ENCODE assay signal across 3 cellular contexts in the genomic region with DNA sequence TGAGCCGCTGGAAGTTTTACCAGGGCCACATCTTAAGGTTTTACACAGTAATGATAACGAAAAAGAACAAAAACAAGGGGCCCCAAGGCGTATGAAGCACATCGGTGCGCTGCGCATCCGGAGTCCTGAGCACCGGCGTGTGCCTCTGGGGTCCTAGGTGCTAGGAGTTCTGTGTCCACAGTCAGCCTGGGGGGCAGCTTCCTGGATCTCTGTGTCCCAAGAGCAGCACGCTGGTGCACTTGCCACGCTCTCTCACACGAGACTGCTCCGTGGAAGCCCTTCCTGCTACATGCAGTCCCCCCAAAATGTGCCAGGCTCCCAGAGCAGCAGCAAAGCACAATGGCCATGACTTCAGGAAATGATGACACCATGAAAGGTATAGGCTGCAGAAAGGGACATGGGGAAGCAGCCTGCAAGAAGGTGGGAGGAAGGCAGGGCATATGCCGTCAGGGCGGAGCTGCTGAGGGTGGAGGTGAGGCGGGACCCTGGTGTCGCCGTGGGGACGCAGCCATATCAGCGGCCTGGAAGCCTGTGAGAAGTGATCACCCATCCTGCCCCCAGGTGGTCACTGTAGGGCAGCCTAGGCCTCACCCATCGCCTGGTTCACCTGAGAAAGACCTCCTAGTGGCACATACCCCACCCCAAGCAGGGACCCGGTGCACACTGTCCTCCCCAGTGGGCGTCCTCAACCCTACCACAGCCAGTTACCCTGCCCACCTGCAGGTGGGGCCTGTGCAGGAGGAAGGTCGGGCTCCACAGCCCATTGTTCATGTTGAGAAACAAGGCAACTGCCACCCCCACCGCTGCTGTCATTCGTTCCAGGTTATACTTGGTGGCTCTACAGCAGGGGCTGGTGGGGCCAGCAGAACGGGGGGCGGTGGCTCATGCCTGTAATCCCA.
TF ChIP-seq lines count a peak whose summit lies in the region.

No MANE protein-coding gene starts in this region.

TF ChIP-seq in GM23338, 12 proteins besides CTCF, POLR2A, EP300 and RAD21 (continues in another document):
- TF ChIP-seq ZNF331 (CRISPR knock-in tag; IDR thresholded peaks at IDR 0.05; ENCODE audit: low read depth) = no peak
- TF ChIP-seq CREB1 (CRISPR knock-in tag; IDR thresholded peaks at IDR 0.05; ENCODE audit: low read depth) = no peak
- TF ChIP-seq EZH2phosphoT487 (IDR thresholded peaks at IDR 0.05; ENCODE audit: unreplicated experiment) = no peak
- TF ChIP-seq, protein P1, sequence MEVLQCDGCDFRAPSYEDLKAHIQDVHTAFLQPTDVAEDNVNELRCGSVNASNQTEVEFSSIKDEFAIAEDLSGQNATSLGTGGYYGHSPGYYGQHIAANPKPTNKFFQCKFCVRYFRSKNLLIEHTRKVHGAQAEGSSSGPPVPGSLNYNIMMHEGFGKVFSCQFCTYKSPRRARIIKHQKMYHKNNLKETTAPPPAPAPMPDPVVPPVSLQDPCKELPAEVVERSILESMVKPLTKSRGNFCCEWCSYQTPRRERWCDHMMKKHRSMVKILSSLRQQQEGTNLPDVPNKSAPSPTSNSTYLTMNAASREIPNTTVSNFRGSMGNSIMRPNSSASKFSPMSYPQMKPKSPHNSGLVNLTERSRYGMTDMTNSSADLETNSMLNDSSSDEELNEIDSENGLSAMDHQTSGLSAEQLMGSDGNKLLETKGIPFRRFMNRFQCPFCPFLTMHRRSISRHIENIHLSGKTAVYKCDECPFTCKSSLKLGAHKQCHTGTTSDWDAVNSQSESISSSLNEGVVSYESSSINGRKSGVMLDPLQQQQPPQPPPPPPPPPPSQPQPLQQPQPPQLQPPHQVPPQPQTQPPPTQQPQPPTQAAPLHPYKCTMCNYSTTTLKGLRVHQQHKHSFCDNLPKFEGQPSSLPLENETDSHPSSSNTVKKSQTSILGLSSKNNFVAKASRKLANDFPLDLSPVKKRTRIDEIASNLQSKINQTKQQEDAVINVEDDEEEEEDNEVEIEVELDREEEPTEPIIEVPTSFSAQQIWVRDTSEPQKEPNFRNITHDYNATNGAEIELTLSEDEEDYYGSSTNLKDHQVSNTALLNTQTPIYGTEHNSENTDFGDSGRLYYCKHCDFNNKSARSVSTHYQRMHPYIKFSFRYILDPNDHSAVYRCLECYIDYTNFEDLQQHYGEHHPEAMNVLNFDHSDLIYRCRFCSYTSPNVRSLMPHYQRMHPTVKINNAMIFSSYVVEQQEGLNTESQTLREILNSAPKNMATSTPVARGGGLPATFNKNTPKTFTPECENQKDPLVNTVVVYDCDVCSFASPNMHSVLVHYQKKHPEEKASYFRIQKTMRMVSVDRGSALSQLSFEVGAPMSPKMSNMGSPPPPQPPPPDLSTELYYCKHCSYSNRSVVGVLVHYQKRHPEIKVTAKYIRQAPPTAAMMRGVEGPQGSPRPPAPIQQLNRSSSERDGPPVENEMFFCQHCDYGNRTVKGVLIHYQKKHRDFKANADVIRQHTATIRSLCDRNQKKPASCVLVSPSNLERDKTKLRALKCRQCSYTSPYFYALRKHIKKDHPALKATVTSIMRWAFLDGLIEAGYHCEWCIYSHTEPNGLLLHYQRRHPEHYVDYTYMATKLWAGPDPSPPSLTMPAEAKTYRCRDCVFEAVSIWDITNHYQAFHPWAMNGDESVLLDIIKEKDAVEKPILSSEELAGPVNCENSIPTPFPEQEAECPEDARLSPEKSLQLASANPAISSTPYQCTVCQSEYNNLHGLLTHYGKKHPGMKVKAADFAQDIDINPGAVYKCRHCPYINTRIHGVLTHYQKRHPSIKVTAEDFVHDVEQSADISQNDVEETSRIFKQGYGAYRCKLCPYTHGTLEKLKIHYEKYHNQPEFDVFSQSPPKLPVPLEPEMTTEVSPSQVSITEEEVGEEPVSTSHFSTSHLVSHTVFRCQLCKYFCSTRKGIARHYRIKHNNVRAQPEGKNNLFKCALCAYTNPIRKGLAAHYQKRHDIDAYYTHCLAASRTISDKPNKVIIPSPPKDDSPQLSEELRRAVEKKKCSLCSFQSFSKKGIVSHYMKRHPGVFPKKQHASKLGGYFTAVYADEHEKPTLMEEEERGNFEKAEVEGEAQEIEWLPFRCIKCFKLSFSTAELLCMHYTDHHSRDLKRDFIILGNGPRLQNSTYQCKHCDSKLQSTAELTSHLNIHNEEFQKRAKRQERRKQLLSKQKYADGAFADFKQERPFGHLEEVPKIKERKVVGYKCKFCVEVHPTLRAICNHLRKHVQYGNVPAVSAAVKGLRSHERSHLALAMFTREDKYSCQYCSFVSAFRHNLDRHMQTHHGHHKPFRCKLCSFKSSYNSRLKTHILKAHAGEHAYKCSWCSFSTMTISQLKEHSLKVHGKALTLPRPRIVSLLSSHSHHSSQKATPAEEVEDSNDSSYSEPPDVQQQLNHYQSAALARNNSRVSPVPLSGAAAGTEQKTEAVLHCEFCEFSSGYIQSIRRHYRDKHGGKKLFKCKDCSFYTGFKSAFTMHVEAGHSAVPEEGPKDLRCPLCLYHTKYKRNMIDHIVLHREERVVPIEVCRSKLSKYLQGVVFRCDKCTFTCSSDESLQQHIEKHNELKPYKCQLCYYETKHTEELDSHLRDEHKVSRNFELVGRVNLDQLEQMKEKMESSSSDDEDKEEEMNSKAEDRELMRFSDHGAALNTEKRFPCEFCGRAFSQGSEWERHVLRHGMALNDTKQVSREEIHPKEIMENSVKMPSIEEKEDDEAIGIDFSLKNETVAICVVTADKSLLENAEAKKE (CRISPR knock-in tag; IDR thresholded peaks at IDR 0.05) = no peak
- no peak for TF ChIP-seq ZNF114 (CRISPR knock-in tag; IDR thresholded peaks at IDR 0.05)

TF ChIP-seq in GM12878, 131 proteins besides CTCF, POLR2A, EP300 and RAD21:
- peak; percentile 18; the same call in 1 of the 2 replicates for TF ChIP-seq POLR2AphosphoS2 (IDR thresholded peaks at IDR 0.05; ENCODE audit: low read depth, low read length)
- TF ChIP-seq IRF4 (IDR thresholded peaks at IDR 0.05; ENCODE audit: low read depth, low read length) = no peak
- no peak for TF ChIP-seq MEF2A (IDR thresholded peaks at IDR 0.05; ENCODE audit: insufficient read depth, low read depth, low read length)

TF ChIP-seq in HEK293T, 16 proteins besides CTCF, POLR2A, EP300 and RAD21:
- no peak for TF ChIP-seq TARDBP (IDR thresholded peaks at IDR 0.05)
- TF ChIP-seq NFRKB (IDR thresholded peaks at IDR 0.05) = no peak
- no peak for TF ChIP-seq L3MBTL2 (conservative IDR thresholded peaks at IDR 0.05)
- TF ChIP-seq, protein P2, sequence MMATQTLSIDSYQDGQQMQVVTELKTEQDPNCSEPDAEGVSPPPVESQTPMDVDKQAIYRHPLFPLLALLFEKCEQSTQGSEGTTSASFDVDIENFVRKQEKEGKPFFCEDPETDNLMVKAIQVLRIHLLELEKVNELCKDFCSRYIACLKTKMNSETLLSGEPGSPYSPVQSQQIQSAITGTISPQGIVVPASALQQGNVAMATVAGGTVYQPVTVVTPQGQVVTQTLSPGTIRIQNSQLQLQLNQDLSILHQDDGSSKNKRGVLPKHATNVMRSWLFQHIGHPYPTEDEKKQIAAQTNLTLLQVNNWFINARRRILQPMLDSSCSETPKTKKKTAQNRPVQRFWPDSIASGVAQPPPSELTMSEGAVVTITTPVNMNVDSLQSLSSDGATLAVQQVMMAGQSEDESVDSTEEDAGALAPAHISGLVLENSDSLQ (IDR thresholded peaks at IDR 0.05) = no peak
- TF ChIP-seq ZNF384 (IDR thresholded peaks at IDR 0.05) = no peak
- TF ChIP-seq FOXA1 (IDR thresholded peaks at IDR 0.05) = no peak
- TF ChIP-seq BHLHE40 (IDR thresholded peaks at IDR 0.05; ENCODE audit: borderline replicate concordance) = no peak
- TF ChIP-seq HDGF (IDR thresholded peaks at IDR 0.05; ENCODE audit: borderline replicate concordance) = no peak
- no peak for TF ChIP-seq FOXM1 (IDR thresholded peaks at IDR 0.05; ENCODE audit: borderline replicate concordance)
- TF ChIP-seq ELF4 (IDR thresholded peaks at IDR 0.05) = no peak
- no peak for TF ChIP-seq LEF1 (IDR thresholded peaks at IDR 0.05; ENCODE audit: borderline replicate concordance)
- no peak for TF ChIP-seq SP1 (IDR thresholded peaks at IDR 0.05)
- no peak for TF ChIP-seq ARNT (IDR thresholded peaks at IDR 0.05)
- TF ChIP-seq FOXK2 (IDR thresholded peaks at IDR 0.05) = no peak
- no peak for TF ChIP-seq CTBP1 (IDR thresholded peaks at IDR 0.05; ENCODE audit: borderline replicate concordance)
- no peak for TF ChIP-seq SUZ12 (IDR thresholded peaks at IDR 0.05)
